16 cellular contexts compared by ENCODE assay signal in the genomic region with DNA sequence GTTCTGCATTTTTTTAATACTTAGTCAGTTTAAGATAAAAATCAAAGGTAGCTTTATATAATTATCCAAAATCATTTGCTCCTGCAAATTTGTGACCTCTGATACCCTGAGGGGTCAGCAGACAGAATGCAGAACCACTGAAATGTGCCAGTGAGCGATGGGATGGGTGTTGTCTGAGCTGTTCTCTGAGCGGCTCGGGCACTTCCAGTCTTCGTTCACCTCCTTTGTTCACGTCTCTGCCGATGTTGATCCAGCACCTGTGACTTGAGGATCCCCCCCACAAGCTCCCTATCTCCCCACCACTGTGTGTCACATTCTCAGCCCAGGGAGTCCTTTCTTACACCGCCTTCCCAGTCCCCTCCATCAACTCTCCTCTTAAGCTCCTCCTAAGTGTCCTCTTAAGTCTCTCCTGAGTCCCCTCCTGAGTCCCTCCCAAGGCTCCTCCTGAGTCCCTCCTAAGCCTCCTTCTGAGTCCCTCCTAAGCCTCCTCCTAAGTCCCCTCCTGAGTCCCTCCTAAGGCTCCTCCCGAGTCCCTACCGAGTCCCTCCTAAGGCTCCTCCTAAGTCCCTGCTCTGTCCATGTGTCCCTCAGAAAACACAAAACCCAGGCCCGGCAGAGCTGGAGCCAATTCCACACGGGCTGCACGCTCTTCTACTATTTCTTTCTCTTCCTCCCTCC. TPM values are rescaled to one million over a fixed set of nuclear protein-coding genes. Genes with fewer than 3 reads are reported as not detected.
DNase-seq lines count a peak whose midpoint lies in the region; ATAC-seq and TF ChIP-seq lines count a peak whose summit lies in the region.
"Had no signal": no experiment of that assay in that cellular context is flagged by ENCODE, and none has a peak within 500 bp of the region (broad histone marks: within the 10 kb centered on the region; RNA-seq: fewer than 3 reads in every experiment).

No MANE protein-coding gene starts in this region.

- H3K27ac ChIP-seq in WERI-Rb-1 = peak overlapping the region; percentile 89
- H3K27ac ChIP-seq in hepatocyte = peak overlapping the region; percentile 82
- peak overlapping the region; percentile 12 for H3K27ac ChIP-seq in smooth muscle cell (ENCODE audit: low read depth)
- no peak overlapping the region for H3K27ac ChIP-seq in foreskin keratinocyte
- H3K27ac ChIP-seq: pancreas, skin epidermis had no signal

- ATAC-seq in foreskin keratinocyte (no peak), HG02642 (IDR thresholded peaks at IDR 0.05; ENCODE audit: poor library complexity, unreplicated experiment) (no peak)
- ATAC-seq: pancreas had no signal

- H3K9me3 ChIP-seq in WERI-Rb-1 (ENCODE audit: severe bottlenecking) (peaks cover 13% of the 10 kb centered on the region), hepatocyte (ENCODE audit: low read depth) (no peaks in the 10 kb centered on the region), smooth muscle cell (replicated peaks; ENCODE audit: low read depth) (no peaks in the 10 kb centered on the region)
- H3K9me3 ChIP-seq: pancreas had no signal

- no peak overlapping the region for H3K9ac ChIP-seq in smooth muscle cell (ENCODE audit: low read depth)

- H3K27me3 ChIP-seq in WERI-Rb-1 (ENCODE audit: insufficient read depth, low read depth, severe bottlenecking) (no peaks in the 10 kb centered on the region), hepatocyte (no peaks in the 10 kb centered on the region), smooth muscle cell (ENCODE audit: low read depth) (no peaks in the 10 kb centered on the region), foreskin keratinocyte (no peaks in the 10 kb centered on the region)
- H3K27me3 ChIP-seq: pancreas had no signal

- no peaks in the 10 kb centered on the region for H3K27me3 Mint-ChIP-seq in type B pancreatic cell
- H3K27me3 Mint-ChIP-seq: CD4-positive, CD25-positive, alpha-beta regulatory T cell had no signal

- TF ChIP-seq CTCF in WERI-Rb-1 (IDR thresholded peaks at IDR 0.05; ENCODE audit: low read depth, low read length) (no peak), hepatocyte (IDR thresholded peaks at IDR 0.05; ENCODE audit: poor library complexity) (no peak), smooth muscle cell (IDR thresholded peaks at IDR 0.05; ENCODE audit: borderline replicate concordance, insufficient read depth, poor library complexity, severe bottlenecking) (no peak), foreskin keratinocyte (conservative IDR thresholded peaks at IDR 0.05) (no peak), type B pancreatic cell (conservative IDR thresholded peaks at IDR 0.05) (no peak)

- no peaks in the 10 kb centered on the region for H4K20me1 ChIP-seq in hepatocyte (ENCODE audit: insufficient read depth, poor library complexity, severe bottlenecking)
- peaks cover 3% of the 10 kb centered on the region for H4K20me1 ChIP-seq in smooth muscle cell (ENCODE audit: low read depth)

- 58% methylated on average over 12 of the region's 12 CpGs for WGBS in hepatocyte (ENCODE audit: low lambda C conversion rate, missing lambda C conversion rate)
- WGBS in smooth muscle cell (ENCODE audit: low lambda C conversion rate) = 69% methylated on average over 12 of the region's 12 CpGs

- H2AFZ ChIP-seq in hepatocyte = no peak overlapping the region
- no peak overlapping the region for H2AFZ ChIP-seq in smooth muscle cell (ENCODE audit: low read depth)

- H3K36me3 Mint-ChIP-seq in type B pancreatic cell = peaks cover 25% of the 10 kb centered on the region

- DNase-seq in activated T-cell treated with anti-CD3 and anti-CD28 coated beads, Interleukin-2, amount 50 U/mL, for 1 hour = peak; percentile 10
- DNase-seq in activated T-cell treated with anti-CD3 and anti-CD28 coated beads, Interleukin-2, amount 50 U/mL, for 48 hours = no peak
- DNase-seq in WERI-Rb-1 = peak; percentile 96
- DNase-seq in hepatocyte (ENCODE audit: low spot score) = no peak
- no peak for DNase-seq in smooth muscle cell (lab: John Stamatoyannopoulos, UW; ENCODE audit: unreplicated experiment)
- DNase-seq in foreskin keratinocyte = no peak
- no peak for DNase-seq in type B pancreatic cell (ENCODE audit: extremely low spot score, unreplicated experiment)
- DNase-seq: CD4-positive, CD25-positive, alpha-beta regulatory T cell; effector CD8-positive, alpha-beta T cell; hypothalamus; NCI-H1417; pancreas; SHP77 treated with DMSO at 0.1 percent for 48 hours; stimulated activated naive CD4-positive, alpha-beta T cell had no signal

- H3F3A ChIP-seq in smooth muscle cell (ENCODE audit: low read depth) = no peaks in the 10 kb centered on the region

- no peaks in the 10 kb centered on the region for H3K9me2 ChIP-seq in hepatocyte (replicated peaks; ENCODE audit: insufficient read depth)

- no peaks in the 10 kb centered on the region for H3K9me3 Mint-ChIP-seq in type B pancreatic cell

- no peaks in the 10 kb centered on the region for H3K4me1 Mint-ChIP-seq in type B pancreatic cell (ENCODE audit: unreplicated experiment)
- H3K4me1 Mint-ChIP-seq: CD4-positive, CD25-positive, alpha-beta regulatory T cell had no signal

- H3K79me2 ChIP-seq in hepatocyte (no peaks in the 10 kb centered on the region), smooth muscle cell (ENCODE audit: low read depth) (no peaks in the 10 kb centered on the region)

- no peak overlapping the region for H3K4me3 Mint-ChIP-seq in type B pancreatic cell
- H3K4me3 Mint-ChIP-seq: CD4-positive, CD25-positive, alpha-beta regulatory T cell had no signal

- no peak overlapping the region for H3K27ac Mint-ChIP-seq in type B pancreatic cell

- H3K4me3 ChIP-seq in WERI-Rb-1 (ENCODE audit: low read depth, low read length) (peak overlapping the region; percentile 21), hepatocyte (no peak overlapping the region), smooth muscle cell (no peak overlapping the region)
- H3K4me3 ChIP-seq: pancreas, skin epidermis had no signal

- H3K4me1 ChIP-seq in hepatocyte (ENCODE audit: insufficient read depth) (peaks cover 8% of the 10 kb centered on the region), smooth muscle cell (ENCODE audit: low read depth) (no peaks in the 10 kb centered on the region), foreskin keratinocyte (no peaks in the 10 kb centered on the region)
- H3K4me1 ChIP-seq: pancreas had no signal

- H3K4me2 ChIP-seq in hepatocyte (no peak overlapping the region), smooth muscle cell (no peak overlapping the region)

- H3K36me3 ChIP-seq in WERI-Rb-1 = peaks cover 82% of the 10 kb centered on the region
- H3K36me3 ChIP-seq in hepatocyte (replicated peaks; ENCODE audit: insufficient read depth, low read depth) = no peaks in the 10 kb centered on the region
- peaks cover 21% of the 10 kb centered on the region for H3K36me3 ChIP-seq in smooth muscle cell (ENCODE audit: low read depth)

RNA-seq across cellular contexts. Expression of a gene that starts 47.5 kb away (rescaled TPM):
- total RNA-seq in hepatocyte = 53.1 and 57.4 TPM in 2 replicates
- 21.1 and 32.6 TPM in 2 replicates for polyA plus RNA-seq in hepatocyte
- 41.9 and 43.0 TPM in 2 replicates for total RNA-seq in smooth muscle cell
- polyA plus RNA-seq in smooth muscle cell = 12.8 and 21.4 TPM in 2 replicates
- total RNA-seq in foreskin keratinocyte = 51.1 and 60.1 TPM in 2 replicates
- 15.4 and 15.8 TPM in 2 replicates for polyA plus RNA-seq in foreskin keratinocyte
- 47.3 and 57.0 TPM in 2 replicates for total RNA-seq in type B pancreatic cell (ENCODE audit: low replicate concordance)

Comparison
In these comparisons a context has a peak if more than half of its experiments do, and no peak if none do; other contexts are left out.
1. DNase-seq: peak in activated T-cell treated with anti-CD3 and anti-CD28 coated beads, Interleukin-2, amount 50 U/mL, for 1 hour (single experiment) and WERI-Rb-1 (single experiment); none in activated T-cell treated with anti-CD3 and anti-CD28 coated beads, Interleukin-2, amount 50 U/mL, for 48 hours (0 of 2), hepatocyte (single experiment), smooth muscle cell (single experiment), foreskin keratinocyte (0 of 2) and type B pancreatic cell (single experiment).